ENCODE assay signal across 11 cellular contexts in the genomic region with DNA sequence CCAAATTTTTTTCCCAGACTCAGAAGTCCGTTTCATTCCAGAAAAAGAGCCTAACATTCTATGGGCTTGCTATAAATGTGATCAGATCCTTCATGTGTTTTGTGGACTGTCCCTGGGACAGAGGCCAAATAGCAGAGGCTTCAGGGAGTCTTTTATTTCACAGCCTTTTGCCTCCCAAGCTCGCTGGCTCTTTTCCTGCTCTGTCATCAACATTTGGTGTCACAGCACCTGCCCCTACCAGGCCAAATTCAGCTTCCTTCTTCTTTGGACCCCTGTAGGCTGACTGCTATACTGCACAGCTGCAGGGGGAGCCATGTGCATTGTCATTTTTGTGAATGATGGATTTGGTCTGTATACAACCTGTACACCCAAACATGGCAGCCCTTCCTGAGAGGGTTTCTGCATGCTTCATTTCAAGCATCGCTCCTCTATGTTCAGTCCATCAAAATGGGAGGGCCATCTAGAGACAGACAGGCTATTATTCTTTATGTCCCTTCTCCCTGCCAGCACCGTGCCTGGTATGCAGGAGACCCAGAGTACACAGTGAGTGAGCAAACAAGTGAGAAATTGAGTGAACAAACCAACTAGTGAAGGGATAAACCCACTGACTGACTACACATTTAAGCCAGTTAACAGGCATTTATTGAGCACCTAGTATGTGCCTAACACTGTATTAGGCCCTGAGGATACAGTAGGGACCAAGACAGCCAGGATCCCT. TPM values are rescaled to one million over a fixed set of nuclear protein-coding genes. Genes with fewer than 3 reads are reported as not detected.
DNase-seq lines count a peak whose midpoint lies in the region; ATAC-seq and TF ChIP-seq lines count a peak whose summit lies in the region.
"Had no signal": no experiment of that assay in that cellular context is flagged by ENCODE, and none has a peak within 500 bp of the region (broad histone marks: within the 10 kb centered on the region; RNA-seq: fewer than 3 reads in every experiment).

No MANE protein-coding gene starts in this region.

- H3K4me1 ChIP-seq in testis: peaks cover 9% of the 10 kb centered on the region

- no peak for TF ChIP-seq CTCF in activated CD8-positive, alpha-beta T cell treated with anti-CD3 and anti-CD28 coated beads for 36 hours (IDR thresholded peaks at IDR 0.05)
- TF ChIP-seq CTCF in dorsolateral prefrontal cortex (IDR thresholded peaks at IDR 0.05 in 54 of 56, conservative IDR thresholded peaks at IDR 0.05 in 2 of 56; ENCODE audit: low read depth in 1 of 56, partially characterized antibody in 56 of 56) (peak in 19 of 56 donors; percentile 6 to 31 (median 17)), testis (IDR thresholded peaks at IDR 0.05) (no peak)

- intact Hi-C loops in activated CD8-positive, alpha-beta T cell treated with anti-CD3 and anti-CD28 coated beads for 36 hours (cut with micrococcal nuclease): no loop called here
- intact Hi-C loops in dorsolateral prefrontal cortex (cut with DNase I) (no loop called here), testis (cut with DNase I; ENCODE audit: low total_unique reads) (no loop called here)

- 50 to 63% methylated on average over 4 of the region's 4 CpGs for WGBS in testis, 2 donors

- no peaks in the 10 kb centered on the region for H3K4me1 Mint-ChIP-seq in activated CD8-positive, alpha-beta T cell treated with anti-CD3 and anti-CD28 coated beads for 36 hours (ENCODE audit: low read depth)
- no peaks in the 10 kb centered on the region for H3K4me1 Mint-ChIP-seq in activated CD8-positive, alpha-beta T cell treated with anti-CD3 and anti-CD28 coated beads, Interleukin-2, amount 10 ng/mL, durations not matched to agents 7 days and 5 days (ENCODE audit: low read depth)

- no peaks in the 10 kb centered on the region for H3K27me3 ChIP-seq in dorsolateral prefrontal cortex
- no peaks in the 10 kb centered on the region for H3K27me3 ChIP-seq in testis

- H3K36me3 ChIP-seq in testis (ENCODE audit: low read depth, missing control alignments): no peaks in the 10 kb centered on the region

- H3K4me3 ChIP-seq in dorsolateral prefrontal cortex (peak overlapping the region in 1 of 59 donors; percentile 5), testis (no peak overlapping the region)

- POLR2A ChIA-PET in activated CD8-positive, alpha-beta T cell treated with anti-CD3 and anti-CD28 coated beads for 36 hours (lab: Charles Lee): no interaction called here
- POLR2A ChIA-PET in activated CD8-positive, alpha-beta T cell treated with anti-CD3 and anti-CD28 coated beads, Interleukin-2, amount 10 ng/mL, durations not matched to agents 7 days and 5 days (lab: Charles Lee): no interaction called here

- no peaks in the 10 kb centered on the region for H3K27me3 Mint-ChIP-seq in activated CD8-positive, alpha-beta T cell treated with anti-CD3 and anti-CD28 coated beads for 36 hours
- no peaks in the 10 kb centered on the region for H3K27me3 Mint-ChIP-seq in activated CD8-positive, alpha-beta T cell treated with anti-CD3 and anti-CD28 coated beads, Interleukin-2, amount 10 ng/mL, durations not matched to agents 7 days and 5 days (ENCODE audit: low read depth)

- H3K27ac ChIP-seq in dorsolateral prefrontal cortex: peak overlapping the region; percentile 52 to 99 (median 93)
- H3K27ac ChIP-seq in testis: no peak overlapping the region

- CTCF ChIA-PET in activated CD8-positive, alpha-beta T cell treated with anti-CD3 and anti-CD28 coated beads for 36 hours (lab: Charles Lee): interaction anchor here (0.8 kb wide), 1 partner anchor 21 kb away, joined by 3 read pairs; no protein-coding TSS in a partner anchor
- CTCF ChIA-PET in activated CD8-positive, alpha-beta T cell treated with anti-CD3 and anti-CD28 coated beads, Interleukin-2, amount 10 ng/mL, durations not matched to agents 7 days and 5 days (lab: Charles Lee): interaction anchor here (0.8 kb wide), 2 partner anchors 71 to 73 kb away, joined by 3 read pairs; no protein-coding TSS in a partner anchor

- no peaks in the 10 kb centered on the region for H3K9me3 Mint-ChIP-seq in activated CD8-positive, alpha-beta T cell treated with anti-CD3 and anti-CD28 coated beads for 36 hours
- H3K9me3 Mint-ChIP-seq in activated CD8-positive, alpha-beta T cell treated with anti-CD3 and anti-CD28 coated beads, Interleukin-2, amount 10 ng/mL, durations not matched to agents 7 days and 5 days (ENCODE audit: insufficient read depth): no peaks in the 10 kb centered on the region
- H3K9me3 Mint-ChIP-seq: activated naive CD4-positive, alpha-beta T cell treated with anti-CD3 and anti-CD28 coated beads, Interleukin-2, amount 50 U/mL, for 72 hours had no signal

- no peaks in the 10 kb centered on the region for H3K9me3 ChIP-seq in testis

- no peak overlapping the region for H3K4me3 Mint-ChIP-seq in activated CD8-positive, alpha-beta T cell treated with anti-CD3 and anti-CD28 coated beads for 36 hours
- H3K4me3 Mint-ChIP-seq in activated CD8-positive, alpha-beta T cell treated with anti-CD3 and anti-CD28 coated beads, Interleukin-2, amount 10 ng/mL, durations not matched to agents 7 days and 5 days: no peak overlapping the region

- H3K27ac Mint-ChIP-seq in activated CD8-positive, alpha-beta T cell treated with anti-CD3 and anti-CD28 coated beads for 36 hours: no peak overlapping the region
- no peak overlapping the region for H3K27ac Mint-ChIP-seq in activated CD8-positive, alpha-beta T cell treated with anti-CD3 and anti-CD28 coated beads, Interleukin-2, amount 10 ng/mL, durations not matched to agents 7 days and 5 days
- H3K27ac Mint-ChIP-seq: activated naive CD4-positive, alpha-beta T cell treated with anti-CD3 and anti-CD28 coated beads, Interleukin-2, amount 50 U/mL, for 72 hours had no signal

- peak; percentile 45 for ATAC-seq in activated CD8-positive, alpha-beta T cell treated with anti-CD3 and anti-CD28 coated beads for 36 hours
- ATAC-seq in activated CD8-positive, alpha-beta T cell treated with anti-CD3 and anti-CD28 coated beads, Interleukin-2, amount 10 ng/mL, durations not matched to agents 7 days and 5 days: no peak
- ATAC-seq: activated naive CD4-positive, alpha-beta T cell treated with anti-CD3 and anti-CD28 coated beads, Interleukin-2, amount 50 U/mL, for 72 hours had no signal

- peaks cover 5% of the 10 kb centered on the region for H3K36me3 Mint-ChIP-seq in activated CD8-positive, alpha-beta T cell treated with anti-CD3 and anti-CD28 coated beads for 36 hours (ENCODE audit: low read depth)
- peaks cover 3% of the 10 kb centered on the region for H3K36me3 Mint-ChIP-seq in activated CD8-positive, alpha-beta T cell treated with anti-CD3 and anti-CD28 coated beads, Interleukin-2, amount 10 ng/mL, durations not matched to agents 7 days and 5 days (ENCODE audit: low read depth)

- TF ChIP-seq POLR2A in testis (IDR thresholded peaks at IDR 0.05): no peak

- no peak for DNase-seq in activated CD8-positive, alpha-beta T cell treated with anti-CD3 and anti-CD28 coated beads for 36 hours
- DNase-seq in activated CD8-positive, alpha-beta T cell treated with anti-CD3 and anti-CD28 coated beads, Interleukin-2, amount 10 ng/mL, durations not matched to agents 7 days and 5 days: no peak
- DNase-seq in dorsolateral prefrontal cortex (peak in 1 of 10 donors; percentile 71), testis (peak; percentile 53), AML-193 (lab: John Stamatoyannopoulos, UW) (no peak), NCI-H1105 (lab: John Stamatoyannopoulos, UW) (no peak)
- DNase-seq: activated CD4-positive, alpha-beta T cell treated with anti-CD3 and anti-CD28 coated beads for 4 hours; NCI-H2171 treated with DMSO at 0.1 percent for 48 hours; small intestine; stimulated activated CD8-positive, alpha-beta memory T cell treated with anti-CD3 and anti-CD28 coated beads, Interleukin-4, amount 100 ng/mL, for 48 hours had no signal

RNA-seq across cellular contexts. Expression of gene RPP14, which starts 17.9 kb away (rescaled TPM):
- total RNA-seq in activated CD8-positive, alpha-beta T cell treated with anti-CD3 and anti-CD28 coated beads for 36 hours: 10 to 100 TPM; 16.1 to 18.0 TPM
- total RNA-seq in activated CD8-positive, alpha-beta T cell treated with anti-CD3 and anti-CD28 coated beads, Interleukin-2, amount 10 ng/mL, durations not matched to agents 7 days and 5 days: 10 to 100 TPM; 12.8 to 15.1 TPM
- total RNA-seq in dorsolateral prefrontal cortex: 10 to 100 TPM; 10.7 to 30.0 (median 19.1) TPM
- 10 to 100 TPM; 13.8 to 17.0 TPM for total RNA-seq in testis
- 18.4 TPM for polyA plus RNA-seq in testis (ENCODE audit: insufficient read depth, low read depth, low replicate concordance)

RNA-seq across cellular contexts. Expression of gene HTD2, which starts 18.1 kb away (rescaled TPM):
- 1 to 10 TPM; 8.4 to 9.6 TPM for total RNA-seq in activated CD8-positive, alpha-beta T cell treated with anti-CD3 and anti-CD28 coated beads for 36 hours
- 1 to 10 TPM; 7.6 to 8.1 TPM for total RNA-seq in activated CD8-positive, alpha-beta T cell treated with anti-CD3 and anti-CD28 coated beads, Interleukin-2, amount 10 ng/mL, durations not matched to agents 7 days and 5 days
- total RNA-seq in dorsolateral prefrontal cortex: 10 to 100 TPM in 85 of 120 experiments, 1 to 10 TPM in 35; 5.0 to 23.1 (median 11.3) TPM
- 10 to 100 TPM; 14.6 to 15.1 TPM for total RNA-seq in testis
- 16.4 TPM for polyA plus RNA-seq in testis (ENCODE audit: insufficient read depth, low read depth, low replicate concordance)

RNA-seq across cellular contexts. Expression of gene PXK, which starts 44.5 kb away (rescaled TPM):
- 10 to 100 TPM; 22.2 to 23.6 TPM for total RNA-seq in activated CD8-positive, alpha-beta T cell treated with anti-CD3 and anti-CD28 coated beads for 36 hours
- 10 to 100 TPM; 31.5 to 33.4 TPM for total RNA-seq in activated CD8-positive, alpha-beta T cell treated with anti-CD3 and anti-CD28 coated beads, Interleukin-2, amount 10 ng/mL, durations not matched to agents 7 days and 5 days
- 100 to 1,000 TPM in 86 of 120 experiments, 10 to 100 TPM in 34; 55.2 to 497 (median 130) TPM for total RNA-seq in dorsolateral prefrontal cortex
- 10 to 100 TPM; 29.3 to 31.3 TPM for total RNA-seq in testis
- polyA plus RNA-seq in testis (ENCODE audit: insufficient read depth, low read depth, low replicate concordance): 28.8 TPM

RNA-seq across cellular contexts. Expression of gene ABHD6, which starts 50.6 kb away (rescaled TPM):
- total RNA-seq in activated CD8-positive, alpha-beta T cell treated with anti-CD3 and anti-CD28 coated beads for 36 hours: 1 to 10 TPM; 3.3 to 3.7 TPM
- total RNA-seq in activated CD8-positive, alpha-beta T cell treated with anti-CD3 and anti-CD28 coated beads, Interleukin-2, amount 10 ng/mL, durations not matched to agents 7 days and 5 days: 1 to 10 TPM; 4.0 to 4.4 TPM
- total RNA-seq in dorsolateral prefrontal cortex (10 to 100 TPM; 32.0 to 78.5 (median 50.8) TPM), testis (10 to 100 TPM; 12.1 to 17.8 TPM)
- 11.7 TPM for polyA plus RNA-seq in testis (ENCODE audit: insufficient read depth, low read depth, low replicate concordance)

Comparison
In these comparisons a context has a peak if more than half of its experiments do, and no peak if none do; other contexts are left out.
1. H3K27ac ChIP-seq: peak in dorsolateral prefrontal cortex (59 of 59); none in testis (0 of 2).